Comparison of ENCODE assay signal across 15 cellular contexts in the genomic region with DNA sequence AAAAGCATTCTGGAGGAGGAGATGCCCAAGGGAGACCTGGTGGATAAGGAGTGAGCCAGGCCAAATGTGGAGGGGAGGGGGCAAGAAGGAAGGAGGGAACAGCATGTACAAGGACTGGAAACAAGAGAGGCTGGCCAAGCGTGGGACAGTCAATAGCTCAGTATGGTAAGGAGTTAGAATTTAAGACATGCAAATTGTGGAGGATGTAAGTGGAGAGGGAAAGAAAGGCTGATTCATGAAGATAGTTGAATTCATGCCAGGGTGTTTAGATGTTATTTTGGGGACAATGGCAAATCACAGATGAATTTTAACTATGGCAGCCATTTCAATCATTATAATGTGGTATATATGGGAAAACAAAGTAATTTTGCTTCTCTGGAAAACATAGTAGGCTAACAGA.
DNase-seq lines count a peak whose midpoint lies in the region; ATAC-seq and TF ChIP-seq lines count a peak whose summit lies in the region.
"Had no signal": no experiment of that assay in that cellular context is flagged by ENCODE, and none has a peak within 500 bp of the region (broad histone marks: within the 10 kb centered on the region; RNA-seq: fewer than 3 reads in every experiment).

No MANE protein-coding gene starts in this region.

- no peaks in the 10 kb centered on the region for H4K20me1 ChIP-seq in fibroblast of lung (ENCODE audit: control insufficient read depth, extremely low read depth, insufficient read depth, low read length)

- H2BK15ac ChIP-seq in neuronal stem cell (ENCODE audit: low read length): no peak overlapping the region

- ATAC-seq in HG02885 (IDR thresholded peaks at IDR 0.05; ENCODE audit: poor library complexity, unreplicated experiment) (no peak), HG03175 (IDR thresholded peaks at IDR 0.05; ENCODE audit: unreplicated experiment) (no peak)
- ATAC-seq: activated CD8-positive, alpha-beta T cell treated with anti-CD3 and anti-CD28 coated beads for 36 hours; esophagus mucosa had no signal

- no peak overlapping the region for H2AFZ ChIP-seq in ACC112 (ENCODE audit: low read length, unreplicated experiment)
- peak overlapping the region; percentile 64 for H2AFZ ChIP-seq in fibroblast of lung (ENCODE audit: low read length)
- H2AFZ ChIP-seq in neuronal stem cell (ENCODE audit: low read length): no peak overlapping the region

- no peak for TF ChIP-seq CTCF in fibroblast of lung (conservative IDR thresholded peaks at IDR 0.05 in 1 of 2, IDR thresholded peaks at IDR 0.05 in 1 of 2; ENCODE audit: low read depth in 1 of 2, low read length in 2 of 2)
- no peak for TF ChIP-seq CTCF in Peyer's patch (IDR thresholded peaks at IDR 0.05)

- no peaks in the 10 kb centered on the region for H3K27me3 ChIP-seq in ACC112 (ENCODE audit: insufficient read depth, low read length)
- H3K27me3 ChIP-seq in fibroblast of lung (ENCODE audit: control insufficient read depth, insufficient read depth, low read length): no peaks in the 10 kb centered on the region
- H3K27me3 ChIP-seq in neuronal stem cell (ENCODE audit: control insufficient read depth in 3 of 3, insufficient read depth in 3 of 3, low read depth in 1 of 3, low read length in 3 of 3): no peaks in the 10 kb centered on the region
- H3K27me3 ChIP-seq in Peyer's patch: no peaks in the 10 kb centered on the region

- no peak for TF ChIP-seq POLR2A in Peyer's patch (IDR thresholded peaks at IDR 0.05)

- H2BK5ac ChIP-seq in neuronal stem cell (ENCODE audit: low read length): no peak overlapping the region

- DNase-seq in RPMI7951 (ENCODE audit: low read depth) (peak; percentile 65), fibroblast of lung (ENCODE audit: low read depth in 2 of 2) (peak; percentile 42 to 87), neuronal stem cell (ENCODE audit: low spot score) (no peak), Peyer's patch (no peak)
- no peak for DNase-seq in stimulated activated CD4-positive, alpha-beta T cell treated with anti-CD3 and anti-CD28 coated beads, Interleukin-2, amount 100 ng/mL, for 24 hours
- DNase-seq: ACHN; activated CD8-positive, alpha-beta T cell treated with anti-CD3 and anti-CD28 coated beads for 36 hours; Calu3; NCI-H1694 treated with DMSO at 0.1 percent for 48 hours; NCI-H510A; nucleus accumbens had no signal

- no peak overlapping the region for H4K8ac ChIP-seq in neuronal stem cell (ENCODE audit: low read depth, low read length)

- no peak overlapping the region for H2BK120ac ChIP-seq in neuronal stem cell (ENCODE audit: low read depth, low read length)

- H3K79me1 ChIP-seq in neuronal stem cell (ENCODE audit: low read depth, low read length): no peaks in the 10 kb centered on the region

- H4K91ac ChIP-seq in neuronal stem cell (ENCODE audit: low read depth, low read length, poor library complexity): no peak overlapping the region

- no CpG with 5 or more reads among the region's 1 CpG for WGBS in neuronal stem cell (ENCODE audit: extremely low coverage in 2 of 2, insufficient read length in 2 of 2, insufficient replicate concordance in 1 of 2), 2 donors

- no peak overlapping the region for H3K18ac ChIP-seq in neuronal stem cell (ENCODE audit: low read length)

- H3K27ac ChIP-seq in ACC112 (ENCODE audit: low read depth, low read length) (peak overlapping the region; percentile 32; the same call in 1 of the 2 replicates), fibroblast of lung (ENCODE audit: insufficient read depth, low read length) (no peak overlapping the region), neuronal stem cell (replicated peaks; ENCODE audit: low read length) (no peak overlapping the region), Peyer's patch (peak overlapping the region in 1 of 4 donors; percentile 16)

- H3K79me2 ChIP-seq in ACC112 (ENCODE audit: control insufficient read depth, insufficient read depth, low read length, unreplicated experiment): no peaks in the 10 kb centered on the region
- no peaks in the 10 kb centered on the region for H3K79me2 ChIP-seq in fibroblast of lung (ENCODE audit: control insufficient read depth, insufficient read depth, low read length)

- H3K36me3 ChIP-seq in ACC112 (ENCODE audit: insufficient read depth, low read length): no peaks in the 10 kb centered on the region
- no peaks in the 10 kb centered on the region for H3K36me3 ChIP-seq in fibroblast of lung (ENCODE audit: control insufficient read depth, insufficient read depth, low read length)
- H3K36me3 ChIP-seq in neuronal stem cell (replicated peaks in 1 of 2; ENCODE audit: control insufficient read depth in 2 of 2, insufficient read depth in 2 of 2, low read length in 2 of 2): no peaks in the 10 kb centered on the region
- H3K36me3 ChIP-seq in Peyer's patch: no peaks in the 10 kb centered on the region

- H3K23ac ChIP-seq in neuronal stem cell (ENCODE audit: low read depth, low read length, poor library complexity): peak overlapping the region; percentile 74

- H3K4ac ChIP-seq in neuronal stem cell (ENCODE audit: low read length): no peak overlapping the region

- H3K4me2 ChIP-seq in fibroblast of lung (ENCODE audit: extremely low read depth, insufficient read depth, low read length) (peak overlapping the region; percentile 59), neuronal stem cell (ENCODE audit: insufficient read depth, low read length, poor library complexity, severe bottlenecking) (no peak overlapping the region)

- H3K14ac ChIP-seq in neuronal stem cell (ENCODE audit: low read length): no peak overlapping the region

- no peak overlapping the region for H2AK5ac ChIP-seq in neuronal stem cell (ENCODE audit: low read depth, low read length)

- H3K4me3 ChIP-seq in ACC112 (ENCODE audit: low read depth, low read length) (no peak overlapping the region), fibroblast of lung (replicated peaks in 1 of 4; ENCODE audit: control extremely low read depth in 1 of 4, insufficient read depth in 1 of 4, low read depth in 3 of 4, low read length in 4 of 4) (no peak overlapping the region), neuronal stem cell (ENCODE audit: low read length in 2 of 2) (no peak overlapping the region), Peyer's patch (no peak overlapping the region)

- H3K9me3 ChIP-seq in fibroblast of lung (ENCODE audit: control insufficient read depth, insufficient read depth, low read depth, low read length): no peaks in the 10 kb centered on the region
- H3K9me3 ChIP-seq in neuronal stem cell (replicated peaks in 1 of 2; ENCODE audit: control insufficient read depth in 2 of 2, insufficient read depth in 1 of 2, low read depth in 1 of 2, low read length in 2 of 2): no peaks in the 10 kb centered on the region
- H3K9me3 ChIP-seq in Peyer's patch: no peaks in the 10 kb centered on the region

- H3K9ac ChIP-seq in fibroblast of lung (ENCODE audit: insufficient read depth, low read length) (no peak overlapping the region), neuronal stem cell (ENCODE audit: low read depth, low read length, poor library complexity) (no peak overlapping the region)

- H3K4me1 ChIP-seq in ACC112 (ENCODE audit: control insufficient read depth, insufficient read depth, low read length, unreplicated experiment): peaks cover 14% of the 10 kb centered on the region
- H3K4me1 ChIP-seq in fibroblast of lung (ENCODE audit: control insufficient read depth, extremely low read depth, insufficient read depth, low read length): peaks cover 15% of the 10 kb centered on the region
- no peaks in the 10 kb centered on the region for H3K4me1 ChIP-seq in neuronal stem cell (ENCODE audit: control insufficient read depth in 2 of 2, insufficient read depth in 1 of 2, low read depth in 1 of 2, low read length in 2 of 2)
- no peaks in the 10 kb centered on the region for H3K4me1 ChIP-seq in Peyer's patch

- no peak overlapping the region for H2BK12ac ChIP-seq in neuronal stem cell (ENCODE audit: low read length)

Comparison
In these comparisons a context has a peak if more than half of its experiments do, and no peak if none do; other contexts are left out.
1. DNase-seq: peak in RPMI7951 (single experiment) and fibroblast of lung (2 of 2); none in neuronal stem cell (single experiment), Peyer's patch (0 of 3) and stimulated activated CD4-positive, alpha-beta T cell treated with anti-CD3 and anti-CD28 coated beads, Interleukin-2, amount 100 ng/mL, for 24 hours (0 of 2).